7 cellular contexts compared by ENCODE assay signal in genomic region chr15:59687831-59688230, GRCh38. TPM values are rescaled to one million over a fixed set of nuclear protein-coding genes. Genes with fewer than 3 reads are reported as not detected.
DNase-seq lines count a peak whose midpoint lies in the region; ATAC-seq and TF ChIP-seq lines count a peak whose summit lies in the region.

No MANE protein-coding gene starts in this region.

- H3K27ac ChIP-seq in IMR-90 (ENCODE audit: insufficient read depth, low read length), result peak overlapping the region; percentile 39; the same call in 1 of the 2 replicates

- H3K27me3 Mint-ChIP-seq in activated CD4-positive, alpha-beta T cell treated with anti-CD3 and anti-CD28 coated beads, Interleukin-2, amount 10 ng/mL, durations not matched to agents 7 days and 5 days, result no peaks in the 10 kb centered on the region

- no peak overlapping the region for H2AFZ ChIP-seq in IMR-90 (replicated peaks; ENCODE audit: low read length, poor library complexity)

- peak overlapping the region; percentile 84 for H3K4me3 Mint-ChIP-seq in activated CD4-positive, alpha-beta T cell treated with anti-CD3 and anti-CD28 coated beads, Interleukin-2, amount 10 ng/mL, durations not matched to agents 7 days and 5 days

- H4K91ac ChIP-seq in IMR-90 (ENCODE audit: insufficient read depth, low read depth, low read length), result no peak overlapping the region

- CTCF ChIA-PET in IMR-90 (lab: Yijun Ruan, JAX), result no interaction called here
- CTCF ChIA-PET in activated CD4-positive, alpha-beta T cell treated with anti-CD3 and anti-CD28 coated beads, Interleukin-2, amount 10 ng/mL, durations not matched to agents 7 days and 5 days (lab: Charles Lee), result interaction anchor here (1.0 kb wide), 1 partner anchor 154 kb away, joined by 3 read pairs; no protein-coding TSS in a partner anchor

- TF ChIP-seq CTCF in GM06990 (IDR thresholded peaks at IDR 0.05; ENCODE audit: insufficient read depth, low read length, poor library complexity, severe bottlenecking) (no peak), IMR-90 (conservative IDR thresholded peaks at IDR 0.05; ENCODE audit: low read depth, low read length) (no peak)

- dilution Hi-C loops in IMR-90 (cut with HindIII; ENCODE audit: low sequenced_read_pairs, unreplicated experiment), result no loop called here

- H2BK120ac ChIP-seq in IMR-90 (ENCODE audit: low read depth, low read length), result no peak overlapping the region

- peak; percentile 40 for DNase-seq in GM06990 (ENCODE audit: extremely low read depth, insufficient read length)
- peak; percentile 44 for DNase-seq in IMR-90
- DNase-seq in activated CD4-positive, alpha-beta T cell treated with anti-CD3 and anti-CD28 coated beads, Interleukin-2, amount 10 ng/mL, durations not matched to agents 7 days and 5 days, result peak; percentile 59
- DNase-seq in globus pallidus (ENCODE audit: low spot score), result peak; percentile 11
- DNase-seq in activated effector memory CD4-positive, alpha-beta T cell treated with anti-CD3 and anti-CD28 coated beads, Interleukin-2, amount 50 U/mL, for 16 hours, result no peak
- no peak for DNase-seq in NCI-H1930 (lab: John Stamatoyannopoulos, UW)

- intact Hi-C loops in IMR-90 (cut with micrococcal nuclease), result loop anchor here (10.0 kb wide), 1 partner anchor 787 kb away; the partner anchor contains the start of gene ICE2

- peaks cover 52% of the 10 kb centered on the region for H3K4me1 Mint-ChIP-seq in activated CD4-positive, alpha-beta T cell treated with anti-CD3 and anti-CD28 coated beads, Interleukin-2, amount 10 ng/mL, durations not matched to agents 7 days and 5 days

- H4K5ac ChIP-seq in IMR-90 (ENCODE audit: low read depth, low read length), result no peak overlapping the region

- H3K9me3 ChIP-seq in IMR-90 (ENCODE audit: control insufficient read depth, insufficient read depth, low read length) (no peaks in the 10 kb centered on the region), skeletal muscle satellite cell (replicated peaks; ENCODE audit: low read length) (no peaks in the 10 kb centered on the region)

- POLR2A ChIA-PET in IMR-90 (lab: Charles Lee; ENCODE audit: unreplicated experiment), result interaction anchor here (1.5 kb wide), 1 partner anchor 30 kb away, joined by 3 read pairs; the partner anchor contains the start of gene GTF2A2
- POLR2A ChIA-PET in activated CD4-positive, alpha-beta T cell treated with anti-CD3 and anti-CD28 coated beads, Interleukin-2, amount 10 ng/mL, durations not matched to agents 7 days and 5 days (lab: Charles Lee), result interaction anchor here (2.3 kb wide), 1 partner anchor 30 kb away, joined by 7 read pairs; the partner anchor contains the start of gene GTF2A2

- no TSS peak for BruUV-seq in IMR-90 (replicated peaks; lab: Mats Ljungman, UMichigan)

- H3K23ac ChIP-seq in IMR-90 (ENCODE audit: low read depth, low read length), result peak overlapping the region; percentile 14

- H2AK5ac ChIP-seq in IMR-90 (ENCODE audit: low read depth, low read length), result no peak overlapping the region

- H3K9ac ChIP-seq in IMR-90 (ENCODE audit: low read depth, low read length), result peak overlapping the region; percentile 70
- peak overlapping the region; percentile 100 for H3K9ac ChIP-seq in skeletal muscle satellite cell (ENCODE audit: low read depth, low read length)

- H3K36me3 ChIP-seq in GM06990 (ENCODE audit: control insufficient read depth, insufficient read depth, low read length) (peaks cover 1% of the 10 kb centered on the region; the same call in 1 of the 2 replicates), IMR-90 (ENCODE audit: control insufficient read depth, insufficient read depth, low read length) (peaks cover 2% of the 10 kb centered on the region; the same call in 1 of the 2 replicates), skeletal muscle satellite cell (ENCODE audit: insufficient read depth, low read length) (peaks cover 6% of the 10 kb centered on the region)

- no peak overlapping the region for H3K18ac ChIP-seq in IMR-90 (ENCODE audit: low read depth, low read length)

- 47% methylated on average over 5 of the region's 5 CpGs; no CpG with 5 or more reads in 1 of the 2 experiments for WGBS in IMR-90 (ENCODE audit: extremely low coverage in 2 of 2, insufficient read length in 1 of 2), 2 experiments

- H3K4me3 ChIP-seq in GM06990 (replicated peaks; ENCODE audit: low read depth, low read length) (peak overlapping the region; percentile 100), IMR-90 (ENCODE audit: insufficient read depth, low read depth, low read length) (peak overlapping the region; percentile 86), skeletal muscle satellite cell (ENCODE audit: low read length) (peak overlapping the region; percentile 98)

- peaks cover 0 to 17% of the 10 kb centered on the region in 2 experiments; a peak in 2 of 4 replicates for H3K79me1 ChIP-seq in IMR-90 (ENCODE audit: low read depth in 1 of 2, low read length in 2 of 2)

- H3K27ac Mint-ChIP-seq in activated CD4-positive, alpha-beta T cell treated with anti-CD3 and anti-CD28 coated beads, Interleukin-2, amount 10 ng/mL, durations not matched to agents 7 days and 5 days, result peak overlapping the region; percentile 99

- H4K20me1 ChIP-seq in IMR-90 (ENCODE audit: insufficient read depth, low read length), result peaks cover 44% of the 10 kb centered on the region

- TF ChIP-seq RAD21 in IMR-90 (IDR thresholded peaks at IDR 0.05; ENCODE audit: low read length), result no peak

- no peaks in the 10 kb centered on the region for H3K9me3 Mint-ChIP-seq in activated CD4-positive, alpha-beta T cell treated with anti-CD3 and anti-CD28 coated beads, Interleukin-2, amount 10 ng/mL, durations not matched to agents 7 days and 5 days

- no peak overlapping the region for H2AK9ac ChIP-seq in IMR-90 (replicated peaks; ENCODE audit: low read depth, low read length, poor library complexity)

- in situ Hi-C loops in IMR-90 (cut with MboI; ENCODE audit: low sequenced_read_pairs), result loop anchor here (25.0 kb wide), 1 partner anchor 749 kb away; no protein-coding TSS in a partner anchor

- TF ChIP-seq POLR2A in IMR-90 (IDR thresholded peaks at IDR 0.05; ENCODE audit: low read depth, low read length), result no peak

- H3K4ac ChIP-seq in IMR-90 (ENCODE audit: low read depth, low read length), result no peak overlapping the region

- no peak overlapping the region for H2BK15ac ChIP-seq in IMR-90 (ENCODE audit: low read depth, low read length)

- no peak for ATAC-seq in IMR-90 (ENCODE audit: low read depth)

- H3K27me3 ChIP-seq in GM06990 (replicated peaks; ENCODE audit: control insufficient read depth, insufficient read depth, low read length), result no peaks in the 10 kb centered on the region
- H3K27me3 ChIP-seq in IMR-90 (ENCODE audit: control insufficient read depth, insufficient read depth, low read length), result no peaks in the 10 kb centered on the region
- H3K27me3 ChIP-seq in skeletal muscle satellite cell (ENCODE audit: control insufficient read depth, insufficient read depth, low read length), result no peaks in the 10 kb centered on the region

- H2BK5ac ChIP-seq in IMR-90 (ENCODE audit: low read depth, low read length, poor library complexity, severe bottlenecking), result peak overlapping the region; percentile 13

- peak overlapping the region; percentile 6; the same call in 1 of the 2 replicates for H3K14ac ChIP-seq in IMR-90 (replicated peaks; ENCODE audit: low read depth, low read length)

- H3K56ac ChIP-seq in IMR-90 (ENCODE audit: extremely low read depth, insufficient read depth, low read length), result no peak overlapping the region

- H3K4me2 ChIP-seq in IMR-90 (ENCODE audit: low read depth, low read length) (peak overlapping the region; percentile 89), skeletal muscle satellite cell (ENCODE audit: low read length) (peak overlapping the region; percentile 85)

- H2BK20ac ChIP-seq in IMR-90 (ENCODE audit: low read depth, low read length), result no peak overlapping the region

- H4K8ac ChIP-seq in IMR-90 (ENCODE audit: low read depth in 2 of 2, low read length in 2 of 2), result no peak overlapping the region

- peaks cover 32% of the 10 kb centered on the region for H3K36me3 Mint-ChIP-seq in activated CD4-positive, alpha-beta T cell treated with anti-CD3 and anti-CD28 coated beads, Interleukin-2, amount 10 ng/mL, durations not matched to agents 7 days and 5 days (ENCODE audit: low read depth)

- H3K4me1 ChIP-seq in IMR-90 (ENCODE audit: control insufficient read depth, insufficient read depth, low read length), result peaks cover 5% of the 10 kb centered on the region
- H3K4me1 ChIP-seq in skeletal muscle satellite cell (ENCODE audit: control insufficient read depth, insufficient read depth, low read length), result peaks cover 22% of the 10 kb centered on the region

- peaks cover 3% of the 10 kb centered on the region for H3K9me1 ChIP-seq in IMR-90 (ENCODE audit: insufficient read depth, low read length)

TF ChIP-seq in IMR-90, 13 proteins besides CTCF, POLR2A, EP300 and RAD21 (continues in another document):
- no peak for TF ChIP-seq ELK1 (IDR thresholded peaks at IDR 0.05; ENCODE audit: borderline replicate concordance, low read depth, low read length)
- no peak for TF ChIP-seq RFX5 (IDR thresholded peaks at IDR 0.05; ENCODE audit: low read depth, low read length)
- TF ChIP-seq CEBPB (IDR thresholded peaks at IDR 0.05; ENCODE audit: low read depth, low read length), result no peak

RNA-seq across cellular contexts. Expression of gene BNIP2, which starts 1.3 kb away (rescaled TPM):
- total RNA-seq in IMR-90 (2012; rRNA removed), result 47.3 and 108 TPM in 2 replicates
- 36.9 and 42.2 TPM in 2 replicates for polyA plus RNA-seq in IMR-90 (2012; rRNA removed)
- polyA plus RNA-seq in IMR-90 (2012; cell fraction: cytosol; rRNA removed), result 35.8 and 45.0 TPM in 2 replicates
- 18.1 and 25.5 TPM in 2 replicates for polyA plus RNA-seq in IMR-90 (2012; cell fraction: nucleus; rRNA removed; ENCODE audit: low replicate concordance)
- total RNA-seq in activated CD4-positive, alpha-beta T cell treated with anti-CD3 and anti-CD28 coated beads, Interleukin-2, amount 10 ng/mL, durations not matched to agents 7 days and 5 days, result 10 to 100 TPM; 73.3 to 75.2 TPM
- total RNA-seq in skeletal muscle satellite cell (2012; rRNA removed), result 82.1 and 112 TPM in 2 replicates

RNA-seq across cellular contexts. Expression of gene GTF2A2, which starts 30.5 kb away (rescaled TPM):
- 10.2 and 23.6 TPM in 2 replicates for total RNA-seq in IMR-90 (2012; rRNA removed)
- 23.4 and 29.9 TPM in 2 replicates for polyA plus RNA-seq in IMR-90 (2012; rRNA removed)
- 88.2 and 185 TPM in 2 replicates for polyA plus RNA-seq in IMR-90 (2012; cell fraction: cytosol; rRNA removed)
- polyA plus RNA-seq in IMR-90 (2012; cell fraction: nucleus; rRNA removed; ENCODE audit: low replicate concordance), result 39.0 and 50.0 TPM in 2 replicates
- total RNA-seq in activated CD4-positive, alpha-beta T cell treated with anti-CD3 and anti-CD28 coated beads, Interleukin-2, amount 10 ng/mL, durations not matched to agents 7 days and 5 days, result 100 to 1,000 TPM; 110 to 123 TPM
- total RNA-seq in skeletal muscle satellite cell (2012; rRNA removed), result 32.1 and 41.3 TPM in 2 replicates

Comparison
In these comparisons a context has a peak if more than half of its experiments do, and no peak if none do; other contexts are left out.
1. DNase-seq: peak in GM06990 (single experiment), IMR-90 (single experiment), activated CD4-positive, alpha-beta T cell treated with anti-CD3 and anti-CD28 coated beads, Interleukin-2, amount 10 ng/mL, durations not matched to agents 7 days and 5 days (single experiment) and globus pallidus (single experiment); none in activated effector memory CD4-positive, alpha-beta T cell treated with anti-CD3 and anti-CD28 coated beads, Interleukin-2, amount 50 U/mL, for 16 hours (single experiment) and NCI-H1930 (0 of 2).
2. Peak in every context shown above with its lines, with median percentiles within 50 percentile points of each other: H3K4me3 ChIP-seq.